8 cellular contexts compared by ENCODE assay signal in the genomic region with DNA sequence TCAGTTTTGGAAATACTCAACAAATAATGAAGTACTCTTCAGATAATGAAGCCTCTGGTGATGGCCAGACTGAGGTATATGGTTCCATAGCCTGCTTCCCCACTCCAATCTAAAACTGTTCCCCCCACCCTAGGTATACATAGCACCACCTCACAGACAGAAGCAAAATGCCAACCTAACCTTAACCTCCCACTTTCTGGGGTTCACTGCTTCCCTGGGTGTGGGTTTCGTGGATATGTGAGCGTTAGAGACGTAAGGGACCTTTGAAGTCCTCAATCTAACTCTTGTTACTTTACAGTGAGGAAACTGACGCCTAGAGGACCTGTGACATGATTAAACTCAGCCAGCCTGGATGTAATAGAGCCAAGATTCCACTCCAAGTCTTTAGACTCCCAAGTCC. TPM values are rescaled to one million over a fixed set of nuclear protein-coding genes. Genes with fewer than 3 reads are reported as not detected.
A peak's percentile ranks its signal among the peaks of the same experiment; 100 is the strongest.
DNase-seq lines count a peak whose midpoint lies in the region; ATAC-seq and TF ChIP-seq lines count a peak whose summit lies in the region.

No MANE protein-coding gene starts in this region.

- H3K27me3 Mint-ChIP-seq in brain, result peaks cover 5% of the 10 kb centered on the region
- H3K27me3 Mint-ChIP-seq in naive B cell, result no peaks in the 10 kb centered on the region

- H3K4me1 Mint-ChIP-seq in brain, result peaks cover 41% of the 10 kb centered on the region
- peaks cover 20 to 38% (median 33%) of the 10 kb centered on the region in 3 donors for H3K4me1 Mint-ChIP-seq in naive B cell

- CTCF ChIA-PET in IMR-90 (lab: Yijun Ruan, JAX), result no interaction called here

- no peaks in the 10 kb centered on the region for H3K27me3 ChIP-seq in IMR-90 (ENCODE audit: control insufficient read depth, insufficient read depth, low read length)

- TF ChIP-seq POLR2A in IMR-90 (IDR thresholded peaks at IDR 0.05; ENCODE audit: low read depth, low read length), result no peak

- H3K4me3 Mint-ChIP-seq in brain, result peak overlapping the region; percentile 93 to 99 (median 97)
- peak overlapping the region; percentile 51 to 100 (median 96) for H3K4me3 Mint-ChIP-seq in naive B cell

- peaks cover 6% of the 10 kb centered on the region for H3K4me1 ChIP-seq in IMR-90 (ENCODE audit: control insufficient read depth, insufficient read depth, low read length)

- peak overlapping the region; percentile 44; the same call in 1 of the 2 replicates for H3K18ac ChIP-seq in IMR-90 (ENCODE audit: low read depth, low read length)

- BruUV-seq in IMR-90 (replicated peaks; lab: Mats Ljungman, UMichigan), result no TSS peak

- H2BK5ac ChIP-seq in IMR-90 (ENCODE audit: low read depth, low read length, poor library complexity, severe bottlenecking), result peak overlapping the region; percentile 5

- ATAC-seq in IMR-90 (ENCODE audit: low read depth), result no peak
- ATAC-seq in naive B cell (ENCODE audit: low read depth in 2 of 2), result no peak
- no peak for ATAC-seq in HG02981 (IDR thresholded peaks at IDR 0.05; ENCODE audit: unreplicated experiment)

- peak overlapping the region; percentile 90 for H2AK9ac ChIP-seq in IMR-90 (replicated peaks; ENCODE audit: low read depth, low read length, poor library complexity)

- peak overlapping the region; percentile 95 for H3K4me3 ChIP-seq in AG10803 (ENCODE audit: low read length)
- H3K4me3 ChIP-seq in IMR-90 (ENCODE audit: insufficient read depth, low read depth, low read length), result peak overlapping the region; percentile 91; the same call in 1 of the 2 replicates

- POLR2A ChIA-PET in IMR-90 (lab: Charles Lee; ENCODE audit: unreplicated experiment), result no interaction called here

- DNase-seq in AG10803 (ENCODE audit: low read depth) (no peak), IMR-90 (no peak), naive B cell (no peak), NCI-H1436 treated with DMSO at 0.1 percent for 48 hours (lab: John Stamatoyannopoulos, UW) (no peak), H4 (ENCODE audit: low spot score) (no peak), NCI-H748 treated with DMSO at 0.1 percent for 48 hours (lab: John Stamatoyannopoulos, UW) (no peak)

- H4K91ac ChIP-seq in IMR-90 (ENCODE audit: insufficient read depth, low read depth, low read length), result no peak overlapping the region; the same call in 1 of the 2 replicates

- H2BK120ac ChIP-seq in IMR-90 (ENCODE audit: low read depth, low read length), result no peak overlapping the region

- intact Hi-C loops in IMR-90 (cut with micrococcal nuclease), result no loop called here

- peak overlapping the region; percentile 70 for H4K5ac ChIP-seq in IMR-90 (ENCODE audit: low read depth, low read length)

- H2AFZ ChIP-seq in IMR-90 (replicated peaks; ENCODE audit: low read length, poor library complexity), result peak overlapping the region; percentile 9

- WGBS in IMR-90 (ENCODE audit: extremely low coverage in 2 of 2, insufficient read length in 1 of 2), 2 experiments, result no CpG with 5 or more reads among the region's 4 CpGs

- no peak for TF ChIP-seq CTCF in AG10803 (conservative IDR thresholded peaks at IDR 0.05; ENCODE audit: low read length)
- no peak for TF ChIP-seq CTCF in IMR-90 (conservative IDR thresholded peaks at IDR 0.05; ENCODE audit: low read depth, low read length)
- no peak for TF ChIP-seq CTCF in brain (conservative IDR thresholded peaks at IDR 0.05)

- H3K14ac ChIP-seq in IMR-90 (replicated peaks; ENCODE audit: low read depth, low read length), result peak overlapping the region; percentile 85

- peaks cover 30% of the 10 kb centered on the region for H3K36me3 ChIP-seq in IMR-90 (ENCODE audit: control insufficient read depth, insufficient read depth, low read length)

- peak overlapping the region; percentile 36; the same call in 1 of the 2 replicates for H3K56ac ChIP-seq in IMR-90 (ENCODE audit: extremely low read depth, insufficient read depth, low read length)

- H3K9me3 Mint-ChIP-seq in brain (no peaks in the 10 kb centered on the region), naive B cell (no peaks in the 10 kb centered on the region)

- dilution Hi-C loops in IMR-90 (cut with HindIII; ENCODE audit: low sequenced_read_pairs, unreplicated experiment), result no loop called here

- H3K27ac Mint-ChIP-seq in brain (peak overlapping the region; percentile 91 to 99 (median 97)), naive B cell (peak overlapping the region in 3 of 6 donors; percentile 47 to 93 (median 62))

- 0 out of 4 replicates have a peak overlapping the region, but pooled peaks of 1 of the 2 experiments have one; percentile 26 for H4K8ac ChIP-seq in IMR-90 (ENCODE audit: low read depth in 2 of 2, low read length in 2 of 2)

- peaks cover 47% of the 10 kb centered on the region for H3K36me3 Mint-ChIP-seq in brain
- peaks cover 6 to 7% of the 10 kb centered on the region in 2 donors for H3K36me3 Mint-ChIP-seq in naive B cell

- H3K9me3 ChIP-seq in IMR-90 (ENCODE audit: control insufficient read depth, insufficient read depth, low read length), result no peaks in the 10 kb centered on the region

- in situ Hi-C loops in IMR-90 (cut with MboI; ENCODE audit: low sequenced_read_pairs), result no loop called here

- peak overlapping the region; percentile 60; the same call in 1 of the 2 replicates for H3K9ac ChIP-seq in IMR-90 (ENCODE audit: low read depth, low read length)

- no peak overlapping the region for H2BK20ac ChIP-seq in IMR-90 (ENCODE audit: low read depth, low read length)

- peak overlapping the region; percentile 69; the same call in 1 of the 3 replicates for H2BK15ac ChIP-seq in IMR-90 (ENCODE audit: low read depth, low read length)

- no peak for TF ChIP-seq RAD21 in IMR-90 (IDR thresholded peaks at IDR 0.05; ENCODE audit: low read length)

- H3K79me1 ChIP-seq in IMR-90 (ENCODE audit: low read depth in 1 of 2, low read length in 2 of 2), result peaks cover 24 to 50% of the 10 kb centered on the region in 2 experiments

- peak overlapping the region; percentile 69; the same call in 1 of the 2 replicates for H3K27ac ChIP-seq in IMR-90 (ENCODE audit: insufficient read depth, low read length)

- peak overlapping the region; percentile 99 for H3K4me2 ChIP-seq in IMR-90 (ENCODE audit: low read depth, low read length)

- peak overlapping the region; percentile 61 for H3K4ac ChIP-seq in IMR-90 (ENCODE audit: low read depth, low read length)

- H4K20me1 ChIP-seq in IMR-90 (ENCODE audit: insufficient read depth, low read length), result peaks cover 10% of the 10 kb centered on the region; the same call in 1 of the 2 replicates

- peaks cover 15% of the 10 kb centered on the region for H3K9me1 ChIP-seq in IMR-90 (ENCODE audit: insufficient read depth, low read length)

- H2AK5ac ChIP-seq in IMR-90 (ENCODE audit: low read depth, low read length), result peak overlapping the region; percentile 83; the same call in 1 of the 2 replicates

- H3K23ac ChIP-seq in IMR-90 (ENCODE audit: low read depth, low read length), result peak overlapping the region; percentile 87

TF ChIP-seq in IMR-90, 13 proteins besides CTCF, POLR2A, EP300 and RAD21:
- no peak for TF ChIP-seq FOS (IDR thresholded peaks at IDR 0.05; ENCODE audit: low read depth, low read length)
- no peak for TF ChIP-seq MXI1 (IDR thresholded peaks at IDR 0.05; ENCODE audit: borderline replicate concordance, low read depth, low read length)
- no peak for TF ChIP-seq MAZ (IDR thresholded peaks at IDR 0.05; ENCODE audit: borderline replicate concordance, low read depth, low read length)
- no peak for TF ChIP-seq CHD1 (IDR thresholded peaks at IDR 0.05; ENCODE audit: low read depth, low read length)
- TF ChIP-seq CEBPB (IDR thresholded peaks at IDR 0.05; ENCODE audit: low read depth, low read length), result no peak
- TF ChIP-seq, protein P1, sequence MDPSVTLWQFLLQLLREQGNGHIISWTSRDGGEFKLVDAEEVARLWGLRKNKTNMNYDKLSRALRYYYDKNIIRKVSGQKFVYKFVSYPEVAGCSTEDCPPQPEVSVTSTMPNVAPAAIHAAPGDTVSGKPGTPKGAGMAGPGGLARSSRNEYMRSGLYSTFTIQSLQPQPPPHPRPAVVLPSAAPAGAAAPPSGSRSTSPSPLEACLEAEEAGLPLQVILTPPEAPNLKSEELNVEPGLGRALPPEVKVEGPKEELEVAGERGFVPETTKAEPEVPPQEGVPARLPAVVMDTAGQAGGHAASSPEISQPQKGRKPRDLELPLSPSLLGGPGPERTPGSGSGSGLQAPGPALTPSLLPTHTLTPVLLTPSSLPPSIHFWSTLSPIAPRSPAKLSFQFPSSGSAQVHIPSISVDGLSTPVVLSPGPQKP (IDR thresholded peaks at IDR 0.05; ENCODE audit: borderline replicate concordance, low read depth, low read length), result no peak
- TF ChIP-seq RCOR1 (IDR thresholded peaks at IDR 0.05; ENCODE audit: insufficient replicate concordance, low read length), result no peak
- TF ChIP-seq RFX5 (IDR thresholded peaks at IDR 0.05; ENCODE audit: low read depth, low read length), result no peak
- TF ChIP-seq SMC3 (IDR thresholded peaks at IDR 0.05; ENCODE audit: low read depth, low read length), result no peak

RNA-seq across cellular contexts. Expression of a gene that starts 1.4 kb away (rescaled TPM):
- total RNA-seq in IMR-90 (2012; rRNA removed), result 9.7 and 10.8 TPM in 2 replicates
- polyA plus RNA-seq in IMR-90 (2012; rRNA removed), result 42.4 and 47.5 TPM in 2 replicates
- polyA plus RNA-seq in IMR-90 (2012; cell fraction: cytosol; rRNA removed), result 41.1 and 59.7 TPM in 2 replicates
- polyA plus RNA-seq in IMR-90 (2012; cell fraction: nucleus; rRNA removed; ENCODE audit: low replicate concordance), result 54.6 and 103 TPM in 2 replicates
- 367 TPM for polyA plus RNA-seq in brain (ENCODE audit: insufficient read depth, low read depth, low replicate concordance)
- polyA plus RNA-seq in naive B cell (ENCODE audit: low read depth in 6 of 6), result 10 to 100 TPM; 55.0 to 89.0 (median 66.9) TPM
- 67.3 and 96.3 TPM in 2 replicates for total RNA-seq in H4 (2014; rRNA removed; shearing (Covaris generic))

RNA-seq across cellular contexts. Expression of a gene that starts 34.7 kb away (rescaled TPM):
- total RNA-seq in IMR-90 (2012; rRNA removed), result 25.3 and 25.5 TPM in 2 replicates
- polyA plus RNA-seq in IMR-90 (2012; rRNA removed) (42.2 and 60.4 TPM in 2 replicates), brain (ENCODE audit: insufficient read depth, low read depth, low replicate concordance) (109 TPM), naive B cell (ENCODE audit: low read depth in 6 of 6) (10 to 100 TPM in 5 of 6 donors, 1 to 10 TPM in 1; 7.6 to 50.0 (median 35.4) TPM)
- 31.0 and 59.1 TPM in 2 replicates for polyA plus RNA-seq in IMR-90 (2012; cell fraction: cytosol; rRNA removed)
- 74.8 and 189 TPM in 2 replicates for polyA plus RNA-seq in IMR-90 (2012; cell fraction: nucleus; rRNA removed; ENCODE audit: low replicate concordance)
- total RNA-seq in H4 (2014; rRNA removed; shearing (Covaris generic)), result 118 and 121 TPM in 2 replicates
